Comparison of ENCODE assay signal across 26 cellular contexts in the genomic region with DNA sequence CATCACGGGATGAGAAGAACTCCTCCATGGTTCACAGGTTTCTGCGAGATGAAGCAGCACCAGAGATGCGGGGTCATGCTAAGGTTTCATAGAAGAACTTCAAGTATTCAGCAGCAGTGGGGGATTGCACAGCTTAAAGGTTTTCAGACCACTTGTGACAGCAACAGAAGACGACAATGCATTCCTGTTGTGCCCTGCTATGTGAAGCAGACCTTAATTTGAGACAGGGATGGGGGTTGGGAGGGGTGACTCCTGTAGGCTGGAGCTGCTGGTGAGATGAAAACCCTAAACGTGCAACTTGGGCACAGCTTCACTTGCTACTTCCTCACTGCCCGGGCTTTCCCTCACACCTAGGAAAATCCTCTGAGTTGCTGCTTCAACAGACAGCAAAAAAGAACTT.
"Had no signal": no experiment of that assay in that cellular context is flagged by ENCODE, and none has a peak within 500 bp of the region (broad histone marks: within the 10 kb centered on the region; RNA-seq: fewer than 3 reads in every experiment).

No MANE protein-coding gene starts in this region.

- H3K9me3 ChIP-seq: esophagus squamous epithelium, gastrocnemius medialis, left lung, lower lobe of right lung, mucosa of descending colon had no signal

- H3K27ac ChIP-seq: coronary artery, dorsolateral prefrontal cortex, epithelial cell of prostate, esophagus squamous epithelium, gastrocnemius medialis, heart right ventricle, left lung, lower lobe of right lung had no signal

- H3K4me1 Mint-ChIP-seq: endodermal cell, immature natural killer cell, naive B cell had no signal

- H3K36me3 Mint-ChIP-seq: immature natural killer cell, mesothelial cell of epicardium, naive B cell had no signal

- H3K4me3 Mint-ChIP-seq: effector memory CD8-positive, alpha-beta T cell; endodermal cell; immature natural killer cell; mesothelial cell of epicardium; naive B cell had no signal

- ATAC-seq: effector memory CD8-positive, alpha-beta T cell; esophagus mucosa; gastrocnemius medialis; heart right ventricle; left colon; left lung; left ventricle myocardium superior; lower lobe of right lung; mucosa of descending colon had no signal

- H3K4me1 ChIP-seq: gastrocnemius medialis, heart right ventricle, left lung, lower lobe of right lung had no signal

- DNase-seq: dermis blood vessel endothelial cell; dorsolateral prefrontal cortex; effector CD4-positive, alpha-beta T cell; effector memory CD8-positive, alpha-beta T cell; endodermal cell; erythroblast; esophagus squamous epithelium; foreskin fibroblast; foreskin melanocyte; gastrocnemius medialis; glutamatergic neuron; head of caudate nucleus; heart right ventricle; hypothalamus; immature natural killer cell; left colon; left lung; left ventricle myocardium superior; lower lobe of right lung; mesenchymal stem cell; mucosa of descending colon; naive B cell had no signal

- H3K27ac Mint-ChIP-seq: effector memory CD8-positive, alpha-beta T cell; endodermal cell; immature natural killer cell; mesothelial cell of epicardium; naive B cell had no signal

- H3K4me3 ChIP-seq: coronary artery, dorsolateral prefrontal cortex, esophagus squamous epithelium, gastrocnemius medialis, heart right ventricle, left lung, lower lobe of right lung, mucosa of descending colon had no signal

- H3K36me3 ChIP-seq: esophagus squamous epithelium, gastrocnemius medialis, heart right ventricle, left lung, lower lobe of right lung had no signal

- H3K9me3 Mint-ChIP-seq: effector memory CD8-positive, alpha-beta T cell; immature natural killer cell had no signal

- H3K27me3 ChIP-seq: dorsolateral prefrontal cortex, gastrocnemius medialis, heart right ventricle, left lung had no signal
